In genomic region chr3:42398080-42398479, GRCh38 we compare ENCODE assay signal across 23 cellular contexts. TPM values are rescaled to one million over a fixed set of nuclear protein-coding genes. Genes with fewer than 3 reads are reported as not detected.
DNase-seq lines count a peak whose midpoint lies in the region; ATAC-seq, FAIRE-seq and TF ChIP-seq lines count a peak whose summit lies in the region.
"Had no signal": no experiment of that assay in that cellular context is flagged by ENCODE, and none has a peak within 500 bp of the region (broad histone marks: within the 10 kb centered on the region; RNA-seq: fewer than 3 reads in every experiment).

No MANE protein-coding gene starts in this region.

- no peak for TF ChIP-seq CTCF in HepG2 (CRISPR knock-in tag; IDR thresholded peaks at IDR 0.05)
- no peak for TF ChIP-seq CTCF in right lobe of liver (IDR thresholded peaks at IDR 0.05)
- TF ChIP-seq CTCF in retinal pigment epithelial cell (conservative IDR thresholded peaks at IDR 0.05; ENCODE audit: low read depth, low read length): no peak
- TF ChIP-seq CTCF in esophagus muscularis mucosa (IDR thresholded peaks at IDR 0.05): no peak

- no peak for FAIRE-seq in HepG2 (lab: Jason Lieb, UNC)
- FAIRE-seq: G401.6, GM12892, H1 had no signal

- H2AFZ ChIP-seq in HepG2 (ENCODE audit: low read length): no peak overlapping the region
- H2AFZ ChIP-seq: GM23248 had no signal

- DNase-seq in HepG2 (ENCODE audit: low spot score) (no peak), right lobe of liver (no peak), NCI-H82 (lab: John Stamatoyannopoulos, UW) (peak; percentile 72), ecto neural progenitor cell (ENCODE audit: low spot score) (peak; percentile 26), retinal pigment epithelial cell (ENCODE audit: low read depth) (peak; percentile 69), esophagus muscularis mucosa (ENCODE audit: extremely low spot score) (no peak), NCI-H774 (lab: John Stamatoyannopoulos, UW) (no peak)
- DNase-seq: C1 segment of cervical spinal cord; Calu3; CD4-positive, alpha-beta memory T cell; COR-L47; DMS153; DND-41; GM23248; H9 had no signal

- peaks cover 2 to 12% of the 10 kb centered on the region in 2 experiments; a peak in 3 of 5 replicates for H3K27me3 ChIP-seq in HepG2 (ENCODE audit: control insufficient read depth in 1 of 2, insufficient read depth in 2 of 2, low read length in 2 of 2)
- no peaks in the 10 kb centered on the region for H3K27me3 ChIP-seq in right lobe of liver
- H3K27me3 ChIP-seq in esophagus muscularis mucosa: no peaks in the 10 kb centered on the region

- no peak for TF ChIP-seq POLR2A in HepG2 (IDR thresholded peaks at IDR 0.05; ENCODE audit: insufficient read depth in 1 of 2, low read depth in 2 of 2, low read length in 2 of 2)
- TF ChIP-seq POLR2A in right lobe of liver (IDR thresholded peaks at IDR 0.05): no peak
- no peak for TF ChIP-seq POLR2A in esophagus muscularis mucosa (IDR thresholded peaks at IDR 0.05; ENCODE audit: low read depth)

- in situ Hi-C loops in HepG2 (cut with HindIII; ENCODE audit: extremely low pct_ligation_motif_present, low pct_unique_long_range_greater_than_20kb): no loop called here

- no peaks in the 10 kb centered on the region for H4K20me1 ChIP-seq in HepG2 (ENCODE audit: insufficient read depth, low read length)

- intact Hi-C loops in HepG2 (cut with micrococcal nuclease; ENCODE audit: unreplicated experiment): no loop called here
- intact Hi-C loops in right lobe of liver (cut with DNase I): no loop called here
- intact Hi-C loops in esophagus muscularis mucosa (cut with DNase I): no loop called here

- peaks cover 14% of the 10 kb centered on the region for H3K4me1 ChIP-seq in HepG2 (ENCODE audit: insufficient read depth, low read length)
- no peaks in the 10 kb centered on the region for H3K4me1 ChIP-seq in right lobe of liver
- H3K4me1 ChIP-seq in esophagus muscularis mucosa: no peaks in the 10 kb centered on the region

- ATAC-seq in HepG2: peak; percentile 37; the same call in 2 of the 3 replicates
- ATAC-seq in right lobe of liver: no peak
- no peak for ATAC-seq in GM21528 (IDR thresholded peaks at IDR 0.05; ENCODE audit: low FRiP score, unreplicated experiment)
- ATAC-seq: HCT116 had no signal

- CTCF ChIA-PET in HepG2 (lab: Yijun Ruan, JAX; ENCODE audit: low intra/inter-chr PET ratio, low total read pairs): no interaction called here

- no peak overlapping the region for H3K4me3 ChIP-seq in HepG2 (replicated peaks in 1 of 3; ENCODE audit: insufficient read depth in 1 of 3, low read depth in 2 of 3, low read length in 3 of 3)
- no peak overlapping the region for H3K4me3 ChIP-seq in right lobe of liver
- no peak overlapping the region for H3K4me3 ChIP-seq in retinal pigment epithelial cell (ENCODE audit: low read length)
- no peak overlapping the region for H3K4me3 ChIP-seq in esophagus muscularis mucosa
- H3K4me3 ChIP-seq: GM23248 had no signal

- H3K9ac ChIP-seq in HepG2 (ENCODE audit: insufficient read depth, low read depth, low read length): no peak overlapping the region
- H3K9ac ChIP-seq: GM23248 had no signal

- POLR2A ChIA-PET in HepG2 (lab: Yijun Ruan, JAX): no interaction called here

- H3K27ac ChIP-seq in HepG2 (ENCODE audit: extremely low read length, insufficient read depth, low read length) (no peak overlapping the region), right lobe of liver (no peak overlapping the region), esophagus muscularis mucosa (replicated peaks in 1 of 4) (no peak overlapping the region)
- H3K27ac ChIP-seq: GM23248 had no signal

- H3K4me2 ChIP-seq in HepG2 (ENCODE audit: low read depth, low read length): peak overlapping the region; percentile 38; the same call in 1 of the 2 replicates

- H3K9me3 ChIP-seq in HepG2 (ENCODE audit: low read length) (peaks cover 4% of the 10 kb centered on the region; the same call in 1 of the 2 replicates), right lobe of liver (no peaks in the 10 kb centered on the region), esophagus muscularis mucosa (no peaks in the 10 kb centered on the region)

- H3K79me2 ChIP-seq in HepG2 (ENCODE audit: insufficient read depth, low read length): no peaks in the 10 kb centered on the region

- no peak for TF ChIP-seq RAD21 in HepG2 (CRISPR knock-in tag; IDR thresholded peaks at IDR 0.05)

- WGBS in HepG2 (ENCODE audit: low lambda C conversion rate): 12% methylated on average over 3 of the region's 3 CpGs
- 55% methylated on average over 2 of the region's 3 CpGs for WGBS in right lobe of liver (ENCODE audit: insufficient coverage, low coverage, low lambda C conversion rate, missing lambda C conversion rate)
- 70% methylated on average over 3 of the region's 3 CpGs for WGBS in esophagus muscularis mucosa

- no TSS peak for BruUV-seq in HepG2 (replicated peaks; lab: Mats Ljungman, UMichigan)

- no peaks in the 10 kb centered on the region for H3K36me3 ChIP-seq in HepG2 (replicated peaks in 1 of 2; ENCODE audit: control insufficient read depth in 1 of 2, insufficient read depth in 2 of 2, low read length in 2 of 2)
- no peaks in the 10 kb centered on the region for H3K36me3 ChIP-seq in right lobe of liver
- H3K36me3 ChIP-seq in esophagus muscularis mucosa: no peaks in the 10 kb centered on the region

- no peak for TF ChIP-seq EP300 in HepG2 (IDR thresholded peaks at IDR 0.05; ENCODE audit: low read depth in 2 of 2, low read length in 2 of 2)
- TF ChIP-seq EP300 in HepG2 (CRISPR knock-in tag; IDR thresholded peaks at IDR 0.05; ENCODE audit: borderline replicate concordance): no peak
- no peak for TF ChIP-seq EP300 in esophagus muscularis mucosa (IDR thresholded peaks at IDR 0.05)

TF ChIP-seq in HepG2, 621 proteins besides CTCF, POLR2A, EP300 and RAD21:
- TF ChIP-seq ATF7-NPFF (CRISPR knock-in tag; IDR thresholded peaks at IDR 0.05; ENCODE audit: low read depth) (no peak), AFF4 (CRISPR knock-in tag; IDR thresholded peaks at IDR 0.05) (no peak), ZNF558 (CRISPR knock-in tag; IDR thresholded peaks at IDR 0.05; ENCODE audit: borderline replicate concordance) (no peak), ZNF230 (CRISPR knock-in tag; IDR thresholded peaks at IDR 0.05) (no peak), RFX3 (CRISPR knock-in tag; IDR thresholded peaks at IDR 0.05) (no peak), SMARCE1 (IDR thresholded peaks at IDR 0.05; ENCODE audit: borderline replicate concordance) (no peak), SMAD3 (CRISPR knock-in tag; IDR thresholded peaks at IDR 0.05) (no peak), SRSF9 (IDR thresholded peaks at IDR 0.05; ENCODE audit: borderline replicate concordance, insufficient read depth, low read depth, low read length, poor library complexity, severe bottlenecking) (no peak), SCMH1 (CRISPR knock-in tag; IDR thresholded peaks at IDR 0.05; ENCODE audit: borderline replicate concordance) (no peak), ADNP (CRISPR knock-in tag; IDR thresholded peaks at IDR 0.05) (no peak)

RNA-seq across cellular contexts. Expression of gene LYZL4, which starts 12.3 kb away (rescaled TPM):
- not detected in 2 replicates for total RNA-seq in HepG2 (2016; rRNA removed; fragmentation: Illumina TruSeq; extraction: Trizol)
- not detected in 2 replicates for total RNA-seq in HepG2 (2016; cell fraction: cytosol; rRNA removed; fragmentation: Illumina TruSeq; extraction: Trizol; ENCODE audit: low read depth)
- not detected in 2 replicates for total RNA-seq in HepG2 (2016; cell fraction: insoluble cytoplasmic fraction; rRNA removed; fragmentation: Illumina TruSeq; extraction: Trizol)
- not detected in 2 replicates for total RNA-seq in HepG2 (2016; cell fraction: membrane; rRNA removed; fragmentation: Illumina TruSeq; extraction: Trizol)
- total RNA-seq in HepG2 (2016; cell fraction: nucleus; rRNA removed; fragmentation: Illumina TruSeq; extraction: Trizol): not detected in 2 replicates
- polyA plus RNA-seq in HepG2 (2011; rRNA removed): not detected in 2 replicates
- polyA plus RNA-seq in HepG2 (2011; cell fraction: cytosol; rRNA removed): 0.24 TPM in 1 of 2 replicates, not detected in the other
- polyA plus RNA-seq in HepG2 (2011; cell fraction: nucleus; rRNA removed): not detected in 2 replicates
- not detected in 2 replicates for polyA plus RNA-seq in HepG2 (2012)
- 0.12 TPM in 1 of 2 replicates, not detected in the other for polyA plus RNA-seq in HepG2 (2016; cell fraction: cytosol; fragmentation: Illumina TruSeq; extraction: Trizol; ENCODE audit: low read depth)
- polyA plus RNA-seq in HepG2 (2016; cell fraction: insoluble cytoplasmic fraction; fragmentation: Illumina TruSeq; extraction: Trizol; ENCODE audit: low read depth): not detected in 2 replicates
- 0.21 TPM in 1 of 2 replicates, not detected in the other for polyA plus RNA-seq in HepG2 (2016; cell fraction: membrane; fragmentation: Illumina TruSeq; extraction: Trizol; ENCODE audit: low read depth)
- polyA plus RNA-seq in HepG2 (2016; cell fraction: nucleus; fragmentation: Illumina TruSeq; extraction: Trizol; ENCODE audit: insufficient read depth, low read depth): not detected in 2 replicates
- polyA minus RNA-seq in HepG2 (2011; rRNA and poly(A)+ RNA removed; ENCODE audit: low replicate concordance): not detected in 2 replicates
- not detected in 2 replicates for polyA minus RNA-seq in HepG2 (2011; cell fraction: cytosol; rRNA and poly(A)+ RNA removed)
- polyA minus RNA-seq in HepG2 (2011; cell fraction: nucleus; rRNA and poly(A)+ RNA removed): not detected in 2 replicates
- not detected for total RNA-seq in right lobe of liver
- not detected for total RNA-seq in esophagus muscularis mucosa
- total RNA-seq: A172; A673; Calu3; CD4-positive, alpha-beta memory T cell; GM23248; H1; H9 had no signal
- polyA plus RNA-seq: BJ; CD4-positive, alpha-beta memory T cell; GM23248; H1 had no signal

Comparison
In these comparisons a context has a peak if more than half of its experiments do, and no peak if none do; other contexts are left out.
1. DNase-seq: peak in NCI-H82 (single experiment), ecto neural progenitor cell (single experiment) and retinal pigment epithelial cell (single experiment); none in HepG2 (single experiment), right lobe of liver (0 of 3), esophagus muscularis mucosa (single experiment) and NCI-H774 (single experiment).